Comparison of ENCODE assay signal across 10 cellular contexts in genomic region chr16:4323071-4323844, GRCh38. TPM values are rescaled to one million over a fixed set of nuclear protein-coding genes. Genes with fewer than 3 reads are reported as not detected.
A peak's percentile ranks its signal among the peaks of the same experiment; 100 is the strongest.
DNase-seq lines count a peak whose midpoint lies in the region; TF ChIP-seq lines count a peak whose summit lies in the region.
"Had no signal": no experiment of that assay in that cellular context is flagged by ENCODE, and none has a peak within 500 bp of the region (broad histone marks: within the 10 kb centered on the region; RNA-seq: fewer than 3 reads in every experiment).

No MANE protein-coding gene starts in this region.

- H3K27ac ChIP-seq in esophagus (ENCODE audit: low read depth in 2 of 2, low read length in 1 of 2) (peak overlapping the region; percentile 29 to 32), mesodermal cell (ENCODE audit: low read depth, low read length, severe bottlenecking) (peak overlapping the region; percentile 33), thymus (ENCODE audit: low read depth) (peak overlapping the region; percentile 19)

- H3K9me3 ChIP-seq in esophagus (ENCODE audit: control insufficient read depth in 2 of 2, insufficient read depth in 1 of 2, low read depth in 1 of 2, low read length in 1 of 2) (no peaks in the 10 kb centered on the region), mesodermal cell (ENCODE audit: control insufficient read depth, low read length) (no peaks in the 10 kb centered on the region), thymus (ENCODE audit: control insufficient read depth) (no peaks in the 10 kb centered on the region)

- TF ChIP-seq EP300 in Ishikawa (IDR thresholded peaks at IDR 0.05; ENCODE audit: borderline replicate concordance), result peak; percentile 87

- H3K36me3 ChIP-seq in esophagus (ENCODE audit: control insufficient read depth in 2 of 2, insufficient read depth in 2 of 2, low read length in 1 of 2) (no peaks in the 10 kb centered on the region), mesodermal cell (ENCODE audit: control insufficient read depth, insufficient read depth, low read length) (no peaks in the 10 kb centered on the region), thymus (ENCODE audit: control insufficient read depth, insufficient read depth) (no peaks in the 10 kb centered on the region)

- DNase-seq in NCI-H2196 treated with DMSO at 0.1 percent for 48 hours (lab: John Stamatoyannopoulos, UW; ENCODE audit: unreplicated experiment), result no peak
- no peak for DNase-seq in HUDEP-2 (lab: John Stamatoyannopoulos, UW; ENCODE audit: unreplicated experiment in 76 of 76)
- no peak for DNase-seq in putamen (ENCODE audit: low spot score)
- no peak for DNase-seq in stimulated activated naive CD4-positive, alpha-beta T cell (lab: John Stamatoyannopoulos, UW)
- DNase-seq: cerebellar nuclear complex, DMS 273 treated with DMSO at 0.1 percent for 48 hours had no signal

- no peak overlapping the region for H3K4me3 ChIP-seq in esophagus (ENCODE audit: low read depth in 1 of 2, low read length in 2 of 2)
- no peak overlapping the region for H3K4me3 ChIP-seq in mesodermal cell (ENCODE audit: extremely low read depth, insufficient read depth, low read length, poor library complexity, severe bottlenecking)
- no peak overlapping the region for H3K4me3 ChIP-seq in thymus (ENCODE audit: low read length)

- H3K4me1 ChIP-seq in esophagus (ENCODE audit: control insufficient read depth in 2 of 2, insufficient read depth in 2 of 2, low read length in 1 of 2) (peaks cover 18 to 23% of the 10 kb centered on the region in 2 donors), mesodermal cell (ENCODE audit: control insufficient read depth, insufficient read depth, low read length, poor library complexity, severe bottlenecking) (peaks cover 53% of the 10 kb centered on the region), thymus (ENCODE audit: control insufficient read depth, insufficient read depth, low read length) (no peaks in the 10 kb centered on the region)

- WGBS in esophagus, 2 donors, result 40 to 46% methylated on average over 21 of the region's 21 CpGs
- WGBS in mesodermal cell (ENCODE audit: insufficient coverage in 2 of 2), 2 experiments, result 88 to 89% methylated on average over 15 to 17 of the region's 21 CpGs
- 92% methylated on average over 21 of the region's 21 CpGs for WGBS in thymus

- H3K27me3 ChIP-seq in esophagus (ENCODE audit: control insufficient read depth in 1 of 2, insufficient read depth in 2 of 2, low read length in 2 of 2), result no peaks in the 10 kb centered on the region
- H3K27me3 ChIP-seq in thymus (ENCODE audit: control insufficient read depth, insufficient read depth), result peaks cover 10% of the 10 kb centered on the region

- no peak for TF ChIP-seq RAD21 in Ishikawa (IDR thresholded peaks at IDR 0.05; ENCODE audit: low read depth)

TF ChIP-seq in Ishikawa, 13 proteins besides CTCF, POLR2A, EP300 and RAD21:
- TF ChIP-seq ZBTB7A (IDR thresholded peaks at IDR 0.05; ENCODE audit: low read depth), result peak; percentile 83; the same call in 1 of the 2 replicates
- peak; percentile 39; the same call in 1 of the 2 replicates for TF ChIP-seq CEBPB (IDR thresholded peaks at IDR 0.05)
- TF ChIP-seq NFIC (IDR thresholded peaks at IDR 0.05), result peak; percentile 86
- no peak for TF ChIP-seq USF1 (IDR thresholded peaks at IDR 0.05)
- no peak for TF ChIP-seq REST (IDR thresholded peaks at IDR 0.05; ENCODE audit: low read depth)
- peak; percentile 87 for TF ChIP-seq TCF12 (IDR thresholded peaks at IDR 0.05; ENCODE audit: low read depth)
- TF ChIP-seq EGR1 (IDR thresholded peaks at IDR 0.05), result 0 out of 2 replicates have a peak, but pooled peaks have one; percentile 23
- TF ChIP-seq CREB1 (IDR thresholded peaks at IDR 0.05; ENCODE audit: low read depth), result no peak
- TF ChIP-seq MAX (IDR thresholded peaks at IDR 0.05), result peak; percentile 33; the same call in 1 of the 2 replicates
- peak; percentile 55 for TF ChIP-seq TAF1 (IDR thresholded peaks at IDR 0.05; ENCODE audit: low read depth)
- no peak; the same call in none of the 2 replicates for TF ChIP-seq YY1 (IDR thresholded peaks at IDR 0.05; ENCODE audit: low read depth)
- peak; percentile 97 for TF ChIP-seq TEAD4 (IDR thresholded peaks at IDR 0.05)
- no peak; the same call in 1 of the 2 replicates for TF ChIP-seq FOXM1 (IDR thresholded peaks at IDR 0.05; ENCODE audit: borderline replicate concordance, low read depth)

RNA-seq across cellular contexts. Expression of gene GLIS2, which starts 7.4 kb away (rescaled TPM):
- polyA plus RNA-seq in esophagus (1 to 10 TPM; 1.2 to 1.6 TPM), thymus (3.0 TPM)
- polyA plus RNA-seq in mesodermal cell (2013, experiment 1 of 2), result 10.1 TPM
- polyA plus RNA-seq in mesodermal cell (2013, experiment 2 of 2), result 8.9 TPM

RNA-seq across cellular contexts. Expression of gene PAM16, which starts 27.9 kb away (rescaled TPM):
- polyA plus RNA-seq in esophagus, result 10 to 100 TPM; 48.2 to 86.1 TPM
- polyA plus RNA-seq in mesodermal cell (2013, experiment 1 of 2), result 60.5 TPM
- polyA plus RNA-seq in mesodermal cell (2013, experiment 2 of 2), result 42.8 TPM
- polyA plus RNA-seq in thymus, result 86.9 TPM

RNA-seq across cellular contexts. Expression of gene VASN, which starts 48.4 kb away (rescaled TPM):
- 10 to 100 TPM; 25.5 to 32.7 TPM for polyA plus RNA-seq in esophagus
- polyA plus RNA-seq in mesodermal cell (2013, experiment 1 of 2), result 29.4 TPM
- 26.3 TPM for polyA plus RNA-seq in mesodermal cell (2013, experiment 2 of 2)
- polyA plus RNA-seq in thymus, result 3.6 TPM

RNA-seq across cellular contexts. Expression of gene TFAP4, which starts 50.4 kb away (rescaled TPM):
- polyA plus RNA-seq in esophagus (1 to 10 TPM; 6.2 to 7.8 TPM), thymus (8.7 TPM)
- polyA plus RNA-seq in mesodermal cell (2013, experiment 1 of 2), result 10.8 TPM
- 8.5 TPM for polyA plus RNA-seq in mesodermal cell (2013, experiment 2 of 2)
